In the genomic region with DNA sequence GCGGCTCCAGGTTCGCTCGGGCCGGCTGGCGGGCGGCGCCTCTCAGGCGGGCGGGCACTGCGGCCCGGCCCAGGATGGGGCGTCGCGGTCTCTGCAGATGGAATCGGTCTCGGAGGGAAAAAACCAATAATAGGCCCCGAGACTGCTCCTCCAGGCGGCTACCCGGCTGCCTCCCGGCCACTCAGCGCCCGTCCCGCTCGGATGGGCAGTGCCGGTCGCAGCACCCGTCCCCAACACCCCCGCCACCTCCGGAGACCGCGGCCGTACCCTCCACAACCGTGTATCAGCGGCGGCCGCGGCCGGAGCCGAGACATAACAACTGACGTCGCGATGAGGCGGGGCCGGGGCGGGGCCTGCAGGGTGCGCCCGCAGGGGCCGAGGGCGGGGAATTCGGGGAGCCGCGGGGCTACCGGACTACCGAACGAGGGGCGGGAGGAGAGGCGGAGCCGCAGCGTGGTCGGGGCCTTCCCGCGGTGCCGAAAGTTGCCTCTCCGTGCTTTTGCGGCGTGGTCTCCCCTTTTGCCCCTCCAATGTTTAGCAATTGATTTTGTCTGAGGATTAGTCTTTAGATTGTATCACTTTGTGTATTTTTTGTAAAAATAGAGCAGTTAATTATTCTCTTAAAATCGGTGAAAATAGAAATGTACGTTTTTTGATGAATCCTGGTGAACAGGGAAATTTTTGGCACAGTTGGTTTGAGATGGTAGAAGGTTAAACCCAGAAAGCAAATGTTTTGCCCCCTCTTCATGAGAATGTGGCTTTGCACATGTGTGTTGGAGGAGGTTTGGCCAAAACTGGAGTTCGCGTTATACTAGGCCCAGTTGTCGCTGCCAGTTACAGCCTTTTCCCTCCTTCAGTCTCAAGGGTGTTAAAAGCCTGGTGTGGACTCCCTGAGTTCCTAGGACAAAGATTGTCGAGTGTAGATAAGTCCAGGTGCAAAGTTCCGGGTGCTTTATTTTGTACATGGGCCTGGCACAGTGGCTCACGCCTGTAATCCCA, we compare ENCODE assay signal across 1 cellular context.
TF ChIP-seq lines count a peak whose summit lies in the region.

A gene with protein sequence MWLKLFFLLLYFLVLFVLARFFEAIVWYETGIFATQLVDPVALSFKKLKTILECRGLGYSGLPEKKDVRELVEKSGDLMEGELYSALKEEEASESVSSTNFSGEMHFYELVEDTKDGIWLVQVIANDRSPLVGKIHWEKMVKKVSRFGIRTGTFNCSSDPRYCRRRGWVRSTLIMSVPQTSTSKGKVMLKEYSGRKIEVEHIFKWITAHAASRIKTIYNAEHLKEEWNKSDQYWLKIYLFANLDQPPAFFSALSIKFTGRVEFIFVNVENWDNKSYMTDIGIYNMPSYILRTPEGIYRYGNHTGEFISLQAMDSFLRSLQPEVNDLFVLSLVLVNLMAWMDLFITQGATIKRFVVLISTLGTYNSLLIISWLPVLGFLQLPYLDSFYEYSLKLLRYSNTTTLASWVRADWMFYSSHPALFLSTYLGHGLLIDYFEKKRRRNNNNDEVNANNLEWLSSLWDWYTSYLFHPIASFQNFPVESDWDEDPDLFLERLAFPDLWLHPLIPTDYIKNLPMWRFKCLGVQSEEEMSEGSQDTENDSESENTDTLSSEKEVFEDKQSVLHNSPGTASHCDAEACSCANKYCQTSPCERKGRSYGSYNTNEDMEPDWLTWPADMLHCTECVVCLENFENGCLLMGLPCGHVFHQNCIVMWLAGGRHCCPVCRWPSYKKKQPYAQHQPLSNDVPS (minus strand): TSS at position 317 of the 999 bp plus-strand sequence. CDS start 979 bp downstream, outside the sequence.

TF ChIP-seq in HepG2, 621 proteins besides CTCF, POLR2A, EP300 and RAD21 (continued from another document and continues in another):
- TF ChIP-seq, protein P1, sequence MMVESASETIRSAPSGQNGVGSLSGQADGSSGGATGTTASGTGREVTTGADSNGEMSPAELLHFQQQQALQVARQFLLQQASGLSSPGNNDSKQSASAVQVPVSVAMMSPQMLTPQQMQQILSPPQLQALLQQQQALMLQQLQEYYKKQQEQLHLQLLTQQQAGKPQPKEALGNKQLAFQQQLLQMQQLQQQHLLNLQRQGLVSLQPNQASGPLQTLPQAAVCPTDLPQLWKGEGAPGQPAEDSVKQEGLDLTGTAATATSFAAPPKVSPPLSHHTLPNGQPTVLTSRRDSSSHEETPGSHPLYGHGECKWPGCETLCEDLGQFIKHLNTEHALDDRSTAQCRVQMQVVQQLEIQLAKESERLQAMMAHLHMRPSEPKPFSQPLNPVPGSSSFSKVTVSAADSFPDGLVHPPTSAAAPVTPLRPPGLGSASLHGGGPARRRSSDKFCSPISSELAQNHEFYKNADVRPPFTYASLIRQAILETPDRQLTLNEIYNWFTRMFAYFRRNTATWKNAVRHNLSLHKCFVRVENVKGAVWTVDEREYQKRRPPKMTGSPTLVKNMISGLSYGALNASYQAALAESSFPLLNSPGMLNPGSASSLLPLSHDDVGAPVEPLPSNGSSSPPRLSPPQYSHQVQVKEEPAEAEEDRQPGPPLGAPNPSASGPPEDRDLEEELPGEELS (CRISPR knock-in tag; IDR thresholded peaks at IDR 0.05) = peak; percentile 53; the same call in 1 of the 2 replicates
- TF ChIP-seq ADNP (CRISPR knock-in tag; IDR thresholded peaks at IDR 0.05) (no peak), HIVEP1 (CRISPR knock-in tag; IDR thresholded peaks at IDR 0.05) (peak; percentile 83), ZSCAN29 (CRISPR knock-in tag; conservative IDR thresholded peaks at IDR 0.05) (peak; percentile 82), ZNF772 (CRISPR knock-in tag; IDR thresholded peaks at IDR 0.05) (peak; percentile 82), POLR2AphosphoS2 (IDR thresholded peaks at IDR 0.05; ENCODE audit: low read depth, low read length) (peak; percentile 50; the same call in 1 of the 2 replicates), ZBTB38 (CRISPR knock-in tag; IDR thresholded peaks at IDR 0.05) (peak; percentile 92), SMC3 (IDR thresholded peaks at IDR 0.05; ENCODE audit: low read length) (no peak), TCF7L2 (IDR thresholded peaks at IDR 0.05; ENCODE audit: low read depth, low read length) (no peak), FOXP1 (IDR thresholded peaks at IDR 0.05) (no peak), FOXP1 (CRISPR knock-in tag; IDR thresholded peaks at IDR 0.05) (peak; percentile 21; the same call in 1 of the 2 replicates), HNRNPUL1 (IDR thresholded peaks at IDR 0.05; ENCODE audit: low read depth, low read length) (peak; percentile 57; the same call in 1 of the 2 replicates), THAP11 (CRISPR knock-in tag; IDR thresholded peaks at IDR 0.05) (peak; percentile 73), ZBTB7A (CRISPR knock-in tag; IDR thresholded peaks at IDR 0.05) (peak; percentile 66; the same call in 1 of the 2 replicates), RXRB (CRISPR knock-in tag; IDR thresholded peaks at IDR 0.05; ENCODE audit: borderline replicate concordance) (peak; percentile 60), MAFF (IDR thresholded peaks at IDR 0.05; ENCODE audit: low read depth, low read length) (no peak), ZNF282 (IDR thresholded peaks at IDR 0.05; ENCODE audit: partially characterized antibody) (no peak), MBD4 (IDR thresholded peaks at IDR 0.05; ENCODE audit: borderline replicate concordance, low read length) (no peak), ZNF180 (CRISPR knock-in tag; IDR thresholded peaks at IDR 0.05; ENCODE audit: borderline replicate concordance, low read depth) (no peak)
- TF ChIP-seq, protein P2, sequence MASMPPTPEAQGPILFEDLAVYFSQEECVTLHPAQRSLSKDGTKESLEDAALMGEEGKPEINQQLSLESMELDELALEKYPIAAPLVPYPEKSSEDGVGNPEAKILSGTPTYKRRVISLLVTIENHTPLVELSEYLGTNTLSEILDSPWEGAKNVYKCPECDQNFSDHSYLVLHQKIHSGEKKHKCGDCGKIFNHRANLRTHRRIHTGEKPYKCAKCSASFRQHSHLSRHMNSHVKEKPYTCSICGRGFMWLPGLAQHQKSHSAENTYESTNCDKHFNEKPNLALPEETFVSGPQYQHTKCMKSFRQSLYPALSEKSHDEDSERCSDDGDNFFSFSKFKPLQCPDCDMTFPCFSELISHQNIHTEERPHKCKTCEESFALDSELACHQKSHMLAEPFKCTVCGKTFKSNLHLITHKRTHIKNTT (CRISPR knock-in tag; IDR thresholded peaks at IDR 0.05) = no peak
- TF ChIP-seq, protein P3, sequence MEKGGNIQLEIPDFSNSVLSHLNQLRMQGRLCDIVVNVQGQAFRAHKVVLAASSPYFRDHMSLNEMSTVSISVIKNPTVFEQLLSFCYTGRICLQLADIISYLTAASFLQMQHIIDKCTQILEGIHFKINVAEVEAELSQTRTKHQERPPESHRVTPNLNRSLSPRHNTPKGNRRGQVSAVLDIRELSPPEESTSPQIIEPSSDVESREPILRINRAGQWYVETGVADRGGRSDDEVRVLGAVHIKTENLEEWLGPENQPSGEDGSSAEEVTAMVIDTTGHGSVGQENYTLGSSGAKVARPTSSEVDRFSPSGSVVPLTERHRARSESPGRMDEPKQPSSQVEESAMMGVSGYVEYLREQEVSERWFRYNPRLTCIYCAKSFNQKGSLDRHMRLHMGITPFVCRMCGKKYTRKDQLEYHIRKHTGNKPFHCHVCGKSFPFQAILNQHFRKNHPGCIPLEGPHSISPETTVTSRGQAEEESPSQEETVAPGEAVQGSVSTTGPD (CRISPR knock-in tag; IDR thresholded peaks at IDR 0.05) = 0 out of 2 replicates have a peak, but pooled peaks have one; percentile 41
- TF ChIP-seq, protein P4, sequence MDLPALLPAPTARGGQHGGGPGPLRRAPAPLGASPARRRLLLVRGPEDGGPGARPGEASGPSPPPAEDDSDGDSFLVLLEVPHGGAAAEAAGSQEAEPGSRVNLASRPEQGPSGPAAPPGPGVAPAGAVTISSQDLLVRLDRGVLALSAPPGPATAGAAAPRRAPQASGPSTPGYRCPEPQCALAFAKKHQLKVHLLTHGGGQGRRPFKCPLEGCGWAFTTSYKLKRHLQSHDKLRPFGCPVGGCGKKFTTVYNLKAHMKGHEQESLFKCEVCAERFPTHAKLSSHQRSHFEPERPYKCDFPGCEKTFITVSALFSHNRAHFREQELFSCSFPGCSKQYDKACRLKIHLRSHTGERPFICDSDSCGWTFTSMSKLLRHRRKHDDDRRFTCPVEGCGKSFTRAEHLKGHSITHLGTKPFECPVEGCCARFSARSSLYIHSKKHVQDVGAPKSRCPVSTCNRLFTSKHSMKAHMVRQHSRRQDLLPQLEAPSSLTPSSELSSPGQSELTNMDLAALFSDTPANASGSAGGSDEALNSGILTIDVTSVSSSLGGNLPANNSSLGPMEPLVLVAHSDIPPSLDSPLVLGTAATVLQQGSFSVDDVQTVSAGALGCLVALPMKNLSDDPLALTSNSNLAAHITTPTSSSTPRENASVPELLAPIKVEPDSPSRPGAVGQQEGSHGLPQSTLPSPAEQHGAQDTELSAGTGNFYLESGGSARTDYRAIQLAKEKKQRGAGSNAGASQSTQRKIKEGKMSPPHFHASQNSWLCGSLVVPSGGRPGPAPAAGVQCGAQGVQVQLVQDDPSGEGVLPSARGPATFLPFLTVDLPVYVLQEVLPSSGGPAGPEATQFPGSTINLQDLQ (CRISPR knock-in tag; IDR thresholded peaks at IDR 0.05) = peak; percentile 98
- TF ChIP-seq, protein P5, sequence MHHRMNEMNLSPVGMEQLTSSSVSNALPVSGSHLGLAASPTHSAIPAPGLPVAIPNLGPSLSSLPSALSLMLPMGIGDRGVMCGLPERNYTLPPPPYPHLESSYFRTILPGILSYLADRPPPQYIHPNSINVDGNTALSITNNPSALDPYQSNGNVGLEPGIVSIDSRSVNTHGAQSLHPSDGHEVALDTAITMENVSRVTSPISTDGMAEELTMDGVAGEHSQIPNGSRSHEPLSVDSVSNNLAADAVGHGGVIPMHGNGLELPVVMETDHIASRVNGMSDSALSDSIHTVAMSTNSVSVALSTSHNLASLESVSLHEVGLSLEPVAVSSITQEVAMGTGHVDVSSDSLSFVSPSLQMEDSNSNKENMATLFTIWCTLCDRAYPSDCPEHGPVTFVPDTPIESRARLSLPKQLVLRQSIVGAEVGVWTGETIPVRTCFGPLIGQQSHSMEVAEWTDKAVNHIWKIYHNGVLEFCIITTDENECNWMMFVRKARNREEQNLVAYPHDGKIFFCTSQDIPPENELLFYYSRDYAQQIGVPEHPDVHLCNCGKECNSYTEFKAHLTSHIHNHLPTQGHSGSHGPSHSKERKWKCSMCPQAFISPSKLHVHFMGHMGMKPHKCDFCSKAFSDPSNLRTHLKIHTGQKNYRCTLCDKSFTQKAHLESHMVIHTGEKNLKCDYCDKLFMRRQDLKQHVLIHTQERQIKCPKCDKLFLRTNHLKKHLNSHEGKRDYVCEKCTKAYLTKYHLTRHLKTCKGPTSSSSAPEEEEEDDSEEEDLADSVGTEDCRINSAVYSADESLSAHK (CRISPR knock-in tag; IDR thresholded peaks at IDR 0.05; ENCODE audit: borderline replicate concordance) = no peak; the same call in 1 of the 2 replicates
- TF ChIP-seq, protein P6, sequence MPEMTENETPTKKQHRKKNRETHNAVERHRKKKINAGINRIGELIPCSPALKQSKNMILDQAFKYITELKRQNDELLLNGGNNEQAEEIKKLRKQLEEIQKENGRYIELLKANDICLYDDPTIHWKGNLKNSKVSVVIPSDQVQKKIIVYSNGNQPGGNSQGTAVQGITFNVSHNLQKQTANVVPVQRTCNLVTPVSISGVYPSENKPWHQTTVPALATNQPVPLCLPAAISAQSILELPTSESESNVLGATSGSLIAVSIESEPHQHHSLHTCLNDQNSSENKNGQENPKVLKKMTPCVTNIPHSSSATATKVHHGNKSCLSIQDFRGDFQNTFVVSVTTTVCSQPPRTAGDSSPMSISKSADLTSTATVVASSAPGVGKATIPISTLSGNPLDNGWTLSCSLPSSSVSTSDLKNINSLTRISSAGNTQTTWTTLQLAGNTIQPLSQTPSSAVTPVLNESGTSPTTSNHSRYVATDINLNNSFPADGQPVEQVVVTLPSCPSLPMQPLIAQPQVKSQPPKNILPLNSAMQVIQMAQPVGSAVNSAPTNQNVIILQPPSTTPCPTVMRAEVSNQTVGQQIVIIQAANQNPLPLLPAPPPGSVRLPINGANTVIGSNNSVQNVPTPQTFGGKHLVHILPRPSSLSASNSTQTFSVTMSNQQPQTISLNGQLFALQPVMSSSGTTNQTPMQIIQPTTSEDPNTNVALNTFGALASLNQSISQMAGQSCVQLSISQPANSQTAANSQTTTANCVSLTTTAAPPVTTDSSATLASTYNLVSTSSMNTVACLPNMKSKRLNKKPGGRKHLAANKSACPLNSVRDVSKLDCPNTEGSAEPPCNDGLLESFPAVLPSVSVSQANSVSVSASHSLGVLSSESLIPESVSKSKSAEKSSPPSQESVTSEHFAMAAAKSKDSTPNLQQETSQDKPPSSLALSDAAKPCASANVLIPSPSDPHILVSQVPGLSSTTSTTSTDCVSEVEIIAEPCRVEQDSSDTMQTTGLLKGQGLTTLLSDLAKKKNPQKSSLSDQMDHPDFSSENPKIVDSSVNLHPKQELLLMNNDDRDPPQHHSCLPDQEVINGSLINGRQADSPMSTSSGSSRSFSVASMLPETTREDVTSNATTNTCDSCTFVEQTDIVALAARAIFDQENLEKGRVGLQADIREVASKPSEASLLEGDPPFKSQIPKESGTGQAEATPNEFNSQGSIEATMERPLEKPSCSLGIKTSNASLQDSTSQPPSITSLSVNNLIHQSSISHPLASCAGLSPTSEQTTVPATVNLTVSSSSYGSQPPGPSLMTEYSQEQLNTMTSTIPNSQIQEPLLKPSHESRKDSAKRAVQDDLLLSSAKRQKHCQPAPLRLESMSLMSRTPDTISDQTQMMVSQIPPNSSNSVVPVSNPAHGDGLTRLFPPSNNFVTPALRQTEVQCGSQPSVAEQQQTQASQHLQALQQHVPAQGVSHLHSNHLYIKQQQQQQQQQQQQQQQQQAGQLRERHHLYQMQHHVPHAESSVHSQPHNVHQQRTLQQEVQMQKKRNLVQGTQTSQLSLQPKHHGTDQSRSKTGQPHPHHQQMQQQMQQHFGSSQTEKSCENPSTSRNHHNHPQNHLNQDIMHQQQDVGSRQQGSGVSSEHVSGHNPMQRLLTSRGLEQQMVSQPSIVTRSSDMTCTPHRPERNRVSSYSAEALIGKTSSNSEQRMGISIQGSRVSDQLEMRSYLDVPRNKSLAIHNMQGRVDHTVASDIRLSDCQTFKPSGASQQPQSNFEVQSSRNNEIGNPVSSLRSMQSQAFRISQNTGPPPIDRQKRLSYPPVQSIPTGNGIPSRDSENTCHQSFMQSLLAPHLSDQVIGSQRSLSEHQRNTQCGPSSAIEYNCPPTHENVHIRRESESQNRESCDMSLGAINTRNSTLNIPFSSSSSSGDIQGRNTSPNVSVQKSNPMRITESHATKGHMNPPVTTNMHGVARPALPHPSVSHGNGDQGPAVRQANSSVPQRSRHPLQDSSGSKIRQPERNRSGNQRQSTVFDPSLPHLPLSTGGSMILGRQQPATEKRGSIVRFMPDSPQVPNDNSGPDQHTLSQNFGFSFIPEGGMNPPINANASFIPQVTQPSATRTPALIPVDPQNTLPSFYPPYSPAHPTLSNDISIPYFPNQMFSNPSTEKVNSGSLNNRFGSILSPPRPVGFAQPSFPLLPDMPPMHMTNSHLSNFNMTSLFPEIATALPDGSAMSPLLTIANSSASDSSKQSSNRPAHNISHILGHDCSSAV (CRISPR knock-in tag; IDR thresholded peaks at IDR 0.05; ENCODE audit: borderline replicate concordance) = peak; percentile 72; the same call in 1 of the 2 replicates
- TF ChIP-seq, protein P7, sequence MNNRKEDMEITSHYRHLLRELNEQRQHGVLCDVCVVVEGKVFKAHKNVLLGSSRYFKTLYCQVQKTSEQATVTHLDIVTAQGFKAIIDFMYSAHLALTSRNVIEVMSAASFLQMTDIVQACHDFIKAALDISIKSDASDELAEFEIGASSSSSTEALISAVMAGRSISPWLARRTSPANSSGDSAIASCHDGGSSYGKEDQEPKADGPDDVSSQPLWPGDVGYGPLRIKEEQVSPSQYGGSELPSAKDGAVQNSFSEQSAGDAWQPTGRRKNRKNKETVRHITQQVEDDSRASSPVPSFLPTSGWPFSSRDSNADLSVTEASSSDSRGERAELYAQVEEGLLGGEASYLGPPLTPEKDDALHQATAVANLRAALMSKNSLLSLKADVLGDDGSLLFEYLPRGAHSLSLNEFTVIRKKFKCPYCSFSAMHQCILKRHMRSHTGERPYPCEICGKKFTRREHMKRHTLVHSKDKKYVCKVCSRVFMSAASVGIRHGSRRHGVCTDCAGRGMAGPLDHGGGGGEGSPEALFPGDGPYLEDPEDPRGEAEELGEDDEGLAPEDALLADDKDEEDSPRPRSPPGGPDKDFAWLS (CRISPR knock-in tag; IDR thresholded peaks at IDR 0.05; ENCODE audit: borderline replicate concordance) = no peak
